ENCODE assay signal across 18 cellular contexts in the genomic region with DNA sequence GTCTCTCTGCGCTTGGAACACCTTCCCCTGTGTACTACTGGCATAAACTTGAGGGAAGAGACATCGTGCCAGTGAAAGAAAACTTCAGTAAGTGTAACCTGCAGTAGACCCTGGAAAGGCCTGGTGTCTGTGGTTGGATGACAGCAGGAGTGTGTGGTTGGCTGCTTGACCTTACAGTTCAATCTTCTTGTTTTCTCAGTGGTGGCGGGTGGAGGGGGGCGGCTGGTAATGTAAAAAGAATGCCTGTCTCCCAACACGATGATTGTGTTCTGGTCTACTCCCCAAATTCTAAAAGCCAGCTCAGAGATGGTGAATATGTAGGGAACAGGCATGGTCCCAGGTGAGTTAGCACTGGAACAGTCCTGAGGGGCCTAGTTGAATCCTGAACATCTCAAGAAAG. TPM values are rescaled to one million over a fixed set of nuclear protein-coding genes. Genes with fewer than 3 reads are reported as not detected.
DNase-seq lines count a peak whose midpoint lies in the region; ATAC-seq, FAIRE-seq and TF ChIP-seq lines count a peak whose summit lies in the region.
"Had no signal": no experiment of that assay in that cellular context is flagged by ENCODE, and none has a peak within 500 bp of the region (broad histone marks: within the 10 kb centered on the region; RNA-seq: fewer than 3 reads in every experiment).

No MANE protein-coding gene starts in this region.

- no peak overlapping the region for H3K9ac ChIP-seq in HepG2 (ENCODE audit: insufficient read depth, low read depth, low read length)
- H3K9ac ChIP-seq in skeletal muscle satellite cell (ENCODE audit: low read depth, low read length): no peak overlapping the region

- TF ChIP-seq CTCF in HepG2 (CRISPR knock-in tag; IDR thresholded peaks at IDR 0.05) (no peak), right lobe of liver (IDR thresholded peaks at IDR 0.05) (no peak)

- peak overlapping the region; percentile 54 for H2AFZ ChIP-seq in HepG2 (ENCODE audit: low read length)

- intact Hi-C loops in HepG2 (cut with micrococcal nuclease; ENCODE audit: unreplicated experiment) (loop anchor here (1.0 kb wide), 1 partner anchor 52 kb away; no protein-coding TSS in a partner anchor), right lobe of liver (cut with DNase I) (no loop called here)

- 0% methylated on average over 2 of the region's 5 CpGs for WGBS in HepG2 (ENCODE audit: low lambda C conversion rate)
- WGBS in right lobe of liver (ENCODE audit: insufficient coverage, low coverage, low lambda C conversion rate, missing lambda C conversion rate): 62% methylated on average over 5 of the region's 5 CpGs

- H3K27ac ChIP-seq in HepG2 (ENCODE audit: extremely low read length, insufficient read depth, low read length): no peak overlapping the region
- H3K27ac ChIP-seq in right lobe of liver: no peak overlapping the region
- H3K27ac ChIP-seq: heart left ventricle, HL-60, left lung, suprapubic skin had no signal

- H3K4me1 ChIP-seq in HepG2 (ENCODE audit: insufficient read depth, low read length) (no peaks in the 10 kb centered on the region), right lobe of liver (no peaks in the 10 kb centered on the region), skeletal muscle satellite cell (ENCODE audit: control insufficient read depth, insufficient read depth, low read length) (peaks cover 18% of the 10 kb centered on the region)
- H3K4me1 ChIP-seq: heart left ventricle, left lung, suprapubic skin had no signal

- CTCF ChIA-PET in HepG2 (lab: Yijun Ruan, JAX; ENCODE audit: low intra/inter-chr PET ratio, low total read pairs): interaction anchor here (3.2 kb wide), 1 partner anchor 52 kb away, joined by 25 read pairs; no protein-coding TSS in a partner anchor

- no peaks in the 10 kb centered on the region for H4K20me1 ChIP-seq in HepG2 (ENCODE audit: insufficient read depth, low read length)

- no peaks in the 10 kb centered on the region; a peak in 1 of 5 replicates for H3K27me3 ChIP-seq in HepG2 (ENCODE audit: control insufficient read depth in 1 of 2, insufficient read depth in 2 of 2, low read length in 2 of 2)
- no peaks in the 10 kb centered on the region for H3K27me3 ChIP-seq in right lobe of liver
- peaks cover 31% of the 10 kb centered on the region for H3K27me3 ChIP-seq in skeletal muscle satellite cell (ENCODE audit: control insufficient read depth, insufficient read depth, low read length)
- H3K27me3 ChIP-seq: suprapubic skin had no signal

- DNase-seq in HepG2 (ENCODE audit: low spot score): no peak
- DNase-seq in right lobe of liver: no peak
- DNase-seq in amniotic epithelial cell (ENCODE audit: low read depth): peak; percentile 58
- peak; percentile 74 for DNase-seq in glomerular visceral epithelial cell (ENCODE audit: extremely low spot score)
- DNase-seq: 8988T, left lung had no signal

- in situ Hi-C loops in HepG2 (cut with HindIII; ENCODE audit: extremely low pct_ligation_motif_present, low pct_unique_long_range_greater_than_20kb): loop anchor here (5.0 kb wide), 1 partner anchor 50 kb away; no protein-coding TSS in a partner anchor

- H3K79me2 ChIP-seq in HepG2 (ENCODE audit: insufficient read depth, low read length): no peaks in the 10 kb centered on the region

- H3K4me2 ChIP-seq in HepG2 (ENCODE audit: low read depth, low read length) (no peak overlapping the region), skeletal muscle satellite cell (ENCODE audit: low read length) (peak overlapping the region; percentile 2)

- BruUV-seq in HepG2 (replicated peaks; lab: Mats Ljungman, UMichigan): no TSS peak

- TF ChIP-seq POLR2A in HepG2 (IDR thresholded peaks at IDR 0.05; ENCODE audit: insufficient read depth in 1 of 2, low read depth in 2 of 2, low read length in 2 of 2): no peak
- TF ChIP-seq POLR2A in right lobe of liver (IDR thresholded peaks at IDR 0.05): no peak

- TF ChIP-seq RAD21 in HepG2 (CRISPR knock-in tag; IDR thresholded peaks at IDR 0.05): no peak

- POLR2A ChIA-PET in HepG2 (lab: Yijun Ruan, JAX): no interaction called here

- H3K9me3 ChIP-seq in HepG2 (ENCODE audit: low read length): no peaks in the 10 kb centered on the region
- no peaks in the 10 kb centered on the region for H3K9me3 ChIP-seq in right lobe of liver
- no peaks in the 10 kb centered on the region for H3K9me3 ChIP-seq in skeletal muscle satellite cell (replicated peaks; ENCODE audit: low read length)
- H3K9me3 ChIP-seq: heart left ventricle, left lung, suprapubic skin had no signal

- no peak for FAIRE-seq in HepG2 (lab: Jason Lieb, UNC)
- FAIRE-seq: GM18507, H1 had no signal

- no peaks in the 10 kb centered on the region for H3K36me3 ChIP-seq in HepG2 (replicated peaks in 1 of 2; ENCODE audit: control insufficient read depth in 1 of 2, insufficient read depth in 2 of 2, low read length in 2 of 2)
- H3K36me3 ChIP-seq in right lobe of liver: no peaks in the 10 kb centered on the region
- no peaks in the 10 kb centered on the region for H3K36me3 ChIP-seq in skeletal muscle satellite cell (ENCODE audit: insufficient read depth, low read length)
- H3K36me3 ChIP-seq: heart left ventricle, left lung, suprapubic skin had no signal

- no peak overlapping the region for H3K4me3 ChIP-seq in HepG2 (replicated peaks in 1 of 3; ENCODE audit: insufficient read depth in 1 of 3, low read depth in 2 of 3, low read length in 3 of 3)
- no peak overlapping the region for H3K4me3 ChIP-seq in right lobe of liver
- no peak overlapping the region for H3K4me3 ChIP-seq in skeletal muscle satellite cell (ENCODE audit: low read length)
- H3K4me3 ChIP-seq: heart left ventricle, left lung, suprapubic skin had no signal

- TF ChIP-seq EP300 in HepG2 (IDR thresholded peaks at IDR 0.05; ENCODE audit: low read depth in 2 of 2, low read length in 2 of 2) (no peak), HepG2 (CRISPR knock-in tag; IDR thresholded peaks at IDR 0.05; ENCODE audit: borderline replicate concordance) (no peak)

- ATAC-seq in HepG2 (no peak), right lobe of liver (no peak), GM18858 (IDR thresholded peaks at IDR 0.05; ENCODE audit: unreplicated experiment) (no peak), HG03135 (IDR thresholded peaks at IDR 0.05; ENCODE audit: unreplicated experiment) (no peak), GM18511 (IDR thresholded peaks at IDR 0.05; ENCODE audit: unreplicated experiment) (no peak)
- ATAC-seq: heart left ventricle; Right ventricle myocardium inferior; stimulated activated memory B cell treated with anti-CD40 and anti-IgM and Interleukin-4, amounts not matched to agents 10 μg/mL and 1 μg/mL and 100 μg/mL, for 72 hours had no signal

RNA-seq across cellular contexts. Expression of gene PSMD10, which starts 18.6 kb away (rescaled TPM):
- total RNA-seq in HepG2 (2016; rRNA removed; fragmentation: Illumina TruSeq; extraction: Trizol) (65.3 and 105 TPM in 2 replicates), right lobe of liver (10 to 100 TPM; 10.1 to 23.1 (median 17.1) TPM)
- total RNA-seq in HepG2 (2016; cell fraction: cytosol; rRNA removed; fragmentation: Illumina TruSeq; extraction: Trizol; ENCODE audit: low read depth): 10.2 and 11.0 TPM in 2 replicates
- 65.9 and 116 TPM in 2 replicates for total RNA-seq in HepG2 (2016; cell fraction: insoluble cytoplasmic fraction; rRNA removed; fragmentation: Illumina TruSeq; extraction: Trizol)
- 20.0 and 23.4 TPM in 2 replicates for total RNA-seq in HepG2 (2016; cell fraction: membrane; rRNA removed; fragmentation: Illumina TruSeq; extraction: Trizol)
- total RNA-seq in HepG2 (2016; cell fraction: nucleus; rRNA removed; fragmentation: Illumina TruSeq; extraction: Trizol): 23.9 and 24.4 TPM in 2 replicates
- 41.9 and 56.4 TPM in 2 replicates for polyA plus RNA-seq in HepG2 (2011; rRNA removed)
- 37.0 and 54.8 TPM in 2 replicates for polyA plus RNA-seq in HepG2 (2011; cell fraction: cytosol; rRNA removed)
- 7.5 and 11.9 TPM in 2 replicates for polyA plus RNA-seq in HepG2 (2011; cell fraction: nucleus; rRNA removed)
- 48.2 and 48.7 TPM in 2 replicates for polyA plus RNA-seq in HepG2 (2012)
- polyA plus RNA-seq in HepG2 (2016; cell fraction: cytosol; fragmentation: Illumina TruSeq; extraction: Trizol; ENCODE audit: low read depth): 9.3 and 9.4 TPM in 2 replicates
- 101 and 109 TPM in 2 replicates for polyA plus RNA-seq in HepG2 (2016; cell fraction: insoluble cytoplasmic fraction; fragmentation: Illumina TruSeq; extraction: Trizol; ENCODE audit: low read depth)
- 14.3 and 16.3 TPM in 2 replicates for polyA plus RNA-seq in HepG2 (2016; cell fraction: membrane; fragmentation: Illumina TruSeq; extraction: Trizol; ENCODE audit: low read depth)
- 29.3 and 31.7 TPM in 2 replicates for polyA plus RNA-seq in HepG2 (2016; cell fraction: nucleus; fragmentation: Illumina TruSeq; extraction: Trizol; ENCODE audit: insufficient read depth, low read depth)
- polyA minus RNA-seq in HepG2 (2011; rRNA and poly(A)+ RNA removed; ENCODE audit: low replicate concordance): 14.0 and 23.7 TPM in 2 replicates
- polyA minus RNA-seq in HepG2 (2011; cell fraction: cytosol; rRNA and poly(A)+ RNA removed): 18.8 and 21.3 TPM in 2 replicates
- polyA minus RNA-seq in HepG2 (2011; cell fraction: nucleus; rRNA and poly(A)+ RNA removed): 12.8 and 13.1 TPM in 2 replicates
- total RNA-seq in skeletal muscle satellite cell (2012; rRNA removed): 61.6 and 66.2 TPM in 2 replicates

RNA-seq across cellular contexts. Expression of gene ATG4A, which starts 18.8 kb away (rescaled TPM):
- total RNA-seq in HepG2 (2016; rRNA removed; fragmentation: Illumina TruSeq; extraction: Trizol): 6.3 and 10.5 TPM in 2 replicates
- total RNA-seq in HepG2 (2016; cell fraction: cytosol; rRNA removed; fragmentation: Illumina TruSeq; extraction: Trizol; ENCODE audit: low read depth): 1.0 and 1.5 TPM in 2 replicates
- 5.5 and 9.2 TPM in 2 replicates for total RNA-seq in HepG2 (2016; cell fraction: insoluble cytoplasmic fraction; rRNA removed; fragmentation: Illumina TruSeq; extraction: Trizol)
- total RNA-seq in HepG2 (2016; cell fraction: membrane; rRNA removed; fragmentation: Illumina TruSeq; extraction: Trizol): 4.7 and 4.9 TPM in 2 replicates
- 3.6 and 4.0 TPM in 2 replicates for total RNA-seq in HepG2 (2016; cell fraction: nucleus; rRNA removed; fragmentation: Illumina TruSeq; extraction: Trizol)
- polyA plus RNA-seq in HepG2 (2011; rRNA removed): 3.0 and 3.3 TPM in 2 replicates
- 1.3 and 2.3 TPM in 2 replicates for polyA plus RNA-seq in HepG2 (2011; cell fraction: cytosol; rRNA removed)
- polyA plus RNA-seq in HepG2 (2011; cell fraction: nucleus; rRNA removed): 1.8 and 2.1 TPM in 2 replicates
- 2.3 and 2.9 TPM in 2 replicates for polyA plus RNA-seq in HepG2 (2012)
- polyA plus RNA-seq in HepG2 (2016; cell fraction: cytosol; fragmentation: Illumina TruSeq; extraction: Trizol; ENCODE audit: low read depth): 0.97 and 1.4 TPM in 2 replicates
- 8.4 and 10.2 TPM in 2 replicates for polyA plus RNA-seq in HepG2 (2016; cell fraction: insoluble cytoplasmic fraction; fragmentation: Illumina TruSeq; extraction: Trizol; ENCODE audit: low read depth)
- 3.1 and 4.0 TPM in 2 replicates for polyA plus RNA-seq in HepG2 (2016; cell fraction: membrane; fragmentation: Illumina TruSeq; extraction: Trizol; ENCODE audit: low read depth)
- polyA plus RNA-seq in HepG2 (2016; cell fraction: nucleus; fragmentation: Illumina TruSeq; extraction: Trizol; ENCODE audit: insufficient read depth, low read depth): 7.6 and 8.0 TPM in 2 replicates
- 2.2 and 8.2 TPM in 2 replicates for polyA minus RNA-seq in HepG2 (2011; rRNA and poly(A)+ RNA removed; ENCODE audit: low replicate concordance)
- 2.7 and 4.2 TPM in 2 replicates for polyA minus RNA-seq in HepG2 (2011; cell fraction: cytosol; rRNA and poly(A)+ RNA removed)
- polyA minus RNA-seq in HepG2 (2011; cell fraction: nucleus; rRNA and poly(A)+ RNA removed): 2.3 and 6.5 TPM in 2 replicates
- total RNA-seq in right lobe of liver: 10 to 100 TPM; 11.7 to 16.4 (median 12.1) TPM
- 9.8 and 11.2 TPM in 2 replicates for total RNA-seq in skeletal muscle satellite cell (2012; rRNA removed)

RNA-seq across cellular contexts. Expression of gene VSIG1, which starts 27.9 kb away (rescaled TPM):
- not detected in 2 replicates for total RNA-seq in HepG2 (2016; rRNA removed; fragmentation: Illumina TruSeq; extraction: Trizol)
- total RNA-seq in HepG2 (2016; cell fraction: cytosol; rRNA removed; fragmentation: Illumina TruSeq; extraction: Trizol; ENCODE audit: low read depth): not detected in 2 replicates
- not detected in 2 replicates for total RNA-seq in HepG2 (2016; cell fraction: insoluble cytoplasmic fraction; rRNA removed; fragmentation: Illumina TruSeq; extraction: Trizol)
- not detected in 2 replicates for total RNA-seq in HepG2 (2016; cell fraction: membrane; rRNA removed; fragmentation: Illumina TruSeq; extraction: Trizol)
- total RNA-seq in HepG2 (2016; cell fraction: nucleus; rRNA removed; fragmentation: Illumina TruSeq; extraction: Trizol): not detected in 2 replicates
- polyA plus RNA-seq in HepG2 (2011; rRNA removed): 0.01 TPM in 1 of 2 replicates, not detected in the other
- polyA plus RNA-seq in HepG2 (2011; cell fraction: cytosol; rRNA removed): not detected in 2 replicates
- polyA plus RNA-seq in HepG2 (2011; cell fraction: nucleus; rRNA removed): not detected in 2 replicates
- 0.05 TPM in 1 of 2 replicates, not detected in the other for polyA plus RNA-seq in HepG2 (2012)
- polyA plus RNA-seq in HepG2 (2016; cell fraction: cytosol; fragmentation: Illumina TruSeq; extraction: Trizol; ENCODE audit: low read depth): not detected in 2 replicates
- polyA plus RNA-seq in HepG2 (2016; cell fraction: insoluble cytoplasmic fraction; fragmentation: Illumina TruSeq; extraction: Trizol; ENCODE audit: low read depth): not detected in 2 replicates
- not detected in 2 replicates for polyA plus RNA-seq in HepG2 (2016; cell fraction: membrane; fragmentation: Illumina TruSeq; extraction: Trizol; ENCODE audit: low read depth)
- polyA plus RNA-seq in HepG2 (2016; cell fraction: nucleus; fragmentation: Illumina TruSeq; extraction: Trizol; ENCODE audit: insufficient read depth, low read depth): not detected in 2 replicates
- polyA minus RNA-seq in HepG2 (2011; rRNA and poly(A)+ RNA removed; ENCODE audit: low replicate concordance): not detected in 2 replicates
- polyA minus RNA-seq in HepG2 (2011; cell fraction: cytosol; rRNA and poly(A)+ RNA removed): not detected in 2 replicates
- not detected in 2 replicates for polyA minus RNA-seq in HepG2 (2011; cell fraction: nucleus; rRNA and poly(A)+ RNA removed)
- total RNA-seq in right lobe of liver: not detected
- 0.44 TPM in 1 of 2 replicates, not detected in the other for total RNA-seq in skeletal muscle satellite cell (2012; rRNA removed)
- total RNA-seq: OCI-LY7, Right ventricle myocardium inferior had no signal
- polyA plus RNA-seq: heart left ventricle had no signal

Comparison
In these comparisons a context has a peak if more than half of its experiments do, and no peak if none do; other contexts are left out.
1. DNase-seq: peak in amniotic epithelial cell (single experiment) and glomerular visceral epithelial cell (single experiment); none in HepG2 (single experiment) and right lobe of liver (0 of 3).